In genomic region chr1:101723415-101723814, GRCh38 we compare ENCODE assay signal across 17 cellular contexts.
DNase-seq lines count a peak whose midpoint lies in the region; ATAC-seq and TF ChIP-seq lines count a peak whose summit lies in the region.
"Had no signal": no experiment of that assay in that cellular context is flagged by ENCODE, and none has a peak within 500 bp of the region (broad histone marks: within the 10 kb centered on the region; RNA-seq: fewer than 3 reads in every experiment).

No MANE protein-coding gene starts in this region.

- H3K27me3 ChIP-seq in testis = no peaks in the 10 kb centered on the region

- POLR2A ChIA-PET in HEK293T (lab: Yijun Ruan, JAX) = interaction anchor here (0.6 kb wide), 1 partner anchor 14 kb away, joined by 3 read pairs; no protein-coding TSS in a partner anchor

- no peak overlapping the region for H3K4me3 ChIP-seq in testis
- H3K4me3 ChIP-seq: GM23248 had no signal

- intact Hi-C loops in testis (cut with DNase I; ENCODE audit: low total_unique reads) = no loop called here

- no peak overlapping the region for H3K27ac ChIP-seq in testis
- H3K27ac ChIP-seq: GM23248, HL-60, RWPE1 had no signal

- 58 to 81% methylated on average over 4 of the region's 4 CpGs for WGBS in testis, 2 donors

- CTCF ChIA-PET in HEK293T (lab: Yijun Ruan, JAX) = no interaction called here

- TF ChIP-seq POLR2A in testis (IDR thresholded peaks at IDR 0.05) = no peak

- ATAC-seq in GM21367 (IDR thresholded peaks at IDR 0.05; ENCODE audit: unreplicated experiment) = peak; percentile 62
- ATAC-seq in GM21723 (IDR thresholded peaks at IDR 0.05; ENCODE audit: unreplicated experiment) = peak; percentile 75
- peak; percentile 48 for ATAC-seq in HG03442 (IDR thresholded peaks at IDR 0.05; ENCODE audit: unreplicated experiment)
- ATAC-seq: HCT116 had no signal

- DNase-seq in testis = no peak
- DNase-seq in HEK293T (ENCODE audit: extremely low spot score) = no peak
- DNase-seq in NCI-H2227 treated with DMSO at 0.1 percent for 48 hours (lab: John Stamatoyannopoulos, UW) = no peak
- DNase-seq in HUDEP-2 (lab: John Stamatoyannopoulos, UW; ENCODE audit: unreplicated experiment in 76 of 76) = no peak
- DNase-seq: DMS 273 treated with DMSO at 0.1 percent for 48 hours, GM23248, KBM-7, NCI-H1092 treated with DMSO at 0.1 percent for 48 hours, NCI-H1694, NCI-H2107, NCI-H748 treated with DMSO at 0.1 percent for 48 hours had no signal

- H3K9me3 ChIP-seq in testis = no peaks in the 10 kb centered on the region

- no peaks in the 10 kb centered on the region for H3K36me3 ChIP-seq in testis (ENCODE audit: low read depth, missing control alignments)

- no peaks in the 10 kb centered on the region for H3K4me1 ChIP-seq in testis

- TF ChIP-seq CTCF in testis (IDR thresholded peaks at IDR 0.05) = no peak

TF ChIP-seq in HEK293T, 16 proteins besides CTCF, POLR2A, EP300 and RAD21:
- TF ChIP-seq ELF4 (IDR thresholded peaks at IDR 0.05) (no peak), SUZ12 (IDR thresholded peaks at IDR 0.05) (no peak), L3MBTL2 (conservative IDR thresholded peaks at IDR 0.05) (no peak)
TF ChIP-seq in HEK293T: peak in this region for 0.
